Comparison of ENCODE assay signal across 8 cellular contexts in genomic region chr16:14003119-14003570, GRCh38.
A peak's percentile ranks its signal among the peaks of the same experiment; 100 is the strongest.
DNase-seq lines count a peak whose midpoint lies in the region; ATAC-seq and TF ChIP-seq lines count a peak whose summit lies in the region.

No MANE protein-coding gene starts in this region.

- DNase-seq in DMS 273 treated with DMSO at 0.1 percent for 48 hours (lab: John Stamatoyannopoulos, UW), result peak; percentile 22
- DNase-seq in NCI-H226, result peak; percentile 9
- DNase-seq in choroid plexus epithelial cell (ENCODE audit: low read depth), result peak; percentile 57
- peak; percentile 23 to 34 for DNase-seq in left colon
- DNase-seq in stromal cell of bone marrow (ENCODE audit: low read depth), result peak; percentile 38
- DNase-seq in HuH-7 (ENCODE audit: low spot score), result no peak

- peak overlapping the region; percentile 50 for H3K4me3 ChIP-seq in choroid plexus epithelial cell (ENCODE audit: low read depth, low read length)

- ATAC-seq in left colon (peak; percentile 26), GM21390 (IDR thresholded peaks at IDR 0.05; ENCODE audit: unreplicated experiment) (no peak), HG03039 (IDR thresholded peaks at IDR 0.05; ENCODE audit: unreplicated experiment) (no peak)

- peak; percentile 25 for TF ChIP-seq CTCF in choroid plexus epithelial cell (conservative IDR thresholded peaks at IDR 0.05; ENCODE audit: low read depth, low read length)

- intact Hi-C loops in left colon (cut with DNase I, micrococcal nuclease), result no loop called here
